ENCODE assay signal across 8 cellular contexts in the genomic region with DNA sequence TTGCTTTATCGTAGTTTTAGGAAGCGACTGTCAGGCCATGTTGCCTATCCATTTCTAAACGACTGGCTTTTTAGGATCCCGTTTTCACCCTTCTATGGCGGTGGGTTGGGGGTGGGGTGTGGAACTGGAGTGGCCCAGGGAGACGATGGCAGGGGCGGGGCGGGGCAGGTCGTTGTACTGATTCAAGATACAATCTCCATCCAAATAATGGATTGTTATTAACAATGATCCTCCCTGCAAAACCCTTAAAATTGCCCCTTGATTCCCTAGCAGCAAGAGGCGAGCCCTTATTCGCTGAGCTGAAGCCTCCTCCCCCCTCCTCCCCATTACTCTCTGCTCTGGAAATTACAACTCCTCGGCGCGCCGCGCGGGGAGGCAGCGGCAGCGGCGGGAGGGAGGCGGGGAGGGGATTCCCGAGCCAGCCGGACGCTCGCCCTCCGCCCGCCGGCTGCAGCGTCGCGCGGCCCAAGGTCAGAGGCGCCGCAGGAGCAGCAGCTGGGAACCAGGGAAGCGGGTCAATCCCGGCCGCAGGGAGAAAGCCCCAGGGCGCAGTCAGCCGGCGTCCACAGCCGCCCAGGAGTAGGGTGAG. TPM values are rescaled to one million over a fixed set of nuclear protein-coding genes. Genes with fewer than 3 reads are reported as not detected.
DNase-seq lines count a peak whose midpoint lies in the region; ATAC-seq and TF ChIP-seq lines count a peak whose summit lies in the region.

Gene TRIM67, plus strand, starts transcription at position 348 of the 589 bp plus-strand sequence. CDS start 912 bp downstream, outside the sequence.

- POLR2A ChIA-PET in Caco-2 (lab: Charles Lee), result no interaction called here

- peak; percentile 68 for ATAC-seq in left lobe of liver
- no peak for ATAC-seq in HG03565 (IDR thresholded peaks at IDR 0.05; ENCODE audit: unreplicated experiment)
- ATAC-seq in HG03520 (IDR thresholded peaks at IDR 0.05; ENCODE audit: unreplicated experiment), result no peak

- H3K27ac Mint-ChIP-seq in Caco-2 (ENCODE audit: unreplicated experiment), result no peak within 1 kb of the TSS

- peaks cover 7% of the 10 kb centered on the region for H3K4me1 Mint-ChIP-seq in Caco-2 (ENCODE audit: low read depth, unreplicated experiment)

- CTCF ChIA-PET in Caco-2 (lab: Charles Lee), result no interaction called here

- no peaks in the 10 kb centered on the region for H3K9me3 Mint-ChIP-seq in Caco-2 (ENCODE audit: unreplicated experiment)

- no peaks in the 10 kb centered on the region for H3K79me2 ChIP-seq in MM.1S (ENCODE audit: low read length)

- no peak within 1 kb of the TSS for H2AFZ ChIP-seq in MM.1S (ENCODE audit: low read length)

- WGBS in thymus, result 3% methylated on average over 41 of the region's 41 CpGs

- no peaks in the 10 kb centered on the region for H3K9me3 ChIP-seq in Caco-2
- H3K9me3 ChIP-seq in MM.1S (replicated peaks; ENCODE audit: insufficient read depth, low read length), result no peaks in the 10 kb centered on the region
- H3K9me3 ChIP-seq in thymus (ENCODE audit: control insufficient read depth), result no peaks in the 10 kb centered on the region

- H3K36me3 ChIP-seq in Caco-2 (ENCODE audit: control insufficient read depth, insufficient read depth, low read length) (no peaks in the 10 kb centered on the region), MM.1S (replicated peaks; ENCODE audit: insufficient read depth, low read length) (no peaks in the 10 kb centered on the region), thymus (ENCODE audit: control insufficient read depth, insufficient read depth) (no peaks in the 10 kb centered on the region)

- peak within 1 kb of the TSS; percentile 47; the same call in 1 of the 2 replicates for H3K4me2 ChIP-seq in MM.1S (ENCODE audit: low read depth, low read length)

- intact Hi-C loops in Caco-2 (cut with micrococcal nuclease; ENCODE audit: unreplicated experiment), result loop anchor here (5.0 kb wide), 1 partner anchor 50 kb away; no protein-coding TSS in a partner anchor

- no peaks in the 10 kb centered on the region for H3K4me1 ChIP-seq in Caco-2
- H3K4me1 ChIP-seq in MM.1S (ENCODE audit: low read length), result no peaks in the 10 kb centered on the region
- no peaks in the 10 kb centered on the region for H3K4me1 ChIP-seq in thymus (ENCODE audit: control insufficient read depth, insufficient read depth, low read length)

- no peaks in the 10 kb centered on the region for H3K27me3 Mint-ChIP-seq in Caco-2 (ENCODE audit: insufficient read depth, unreplicated experiment)

- TF ChIP-seq CTCF in Caco-2 (IDR thresholded peaks at IDR 0.05; ENCODE audit: insufficient read depth in 1 of 2, low read depth in 1 of 2, low read length in 1 of 2, severe bottlenecking in 1 of 2, unreplicated experiment in 1 of 2) (no peak), MM.1S (IDR thresholded peaks at IDR 0.05; ENCODE audit: low read length) (no peak)

- H4K20me1 ChIP-seq in MM.1S (ENCODE audit: insufficient read depth, low read length), result no peaks in the 10 kb centered on the region

- peak within 1 kb of the TSS; percentile 67 for H3K4me3 Mint-ChIP-seq in Caco-2 (ENCODE audit: unreplicated experiment)

- no peaks in the 10 kb centered on the region for H3K36me3 Mint-ChIP-seq in Caco-2 (ENCODE audit: insufficient read depth, unreplicated experiment)

- no TSS peak for BruUV-seq in Caco-2 (replicated peaks; lab: Mats Ljungman, UMichigan)

- no peaks in the 10 kb centered on the region for H3K27me3 ChIP-seq in Caco-2 (replicated peaks; ENCODE audit: control insufficient read depth, insufficient read depth, low read length)
- no peaks in the 10 kb centered on the region; the same call in 1 of the 2 replicates for H3K27me3 ChIP-seq in MM.1S (replicated peaks; ENCODE audit: insufficient read depth, low read length)
- peaks cover 56% of the 10 kb centered on the region for H3K27me3 ChIP-seq in thymus (ENCODE audit: control insufficient read depth, insufficient read depth)

- no peak within 1 kb of the TSS for H3K9ac ChIP-seq in MM.1S (ENCODE audit: low read length)

- H3K9me2 ChIP-seq in MM.1S (replicated peaks; ENCODE audit: insufficient read depth, low read length), result no peaks in the 10 kb centered on the region

- peak within 1 kb of the TSS; percentile 52 for H3K4me3 ChIP-seq in Caco-2 (ENCODE audit: low read depth, low read length)
- H3K4me3 ChIP-seq in MM.1S (ENCODE audit: low read length), result no peak within 1 kb of the TSS
- peak within 1 kb of the TSS; percentile 15 for H3K4me3 ChIP-seq in thymus (ENCODE audit: low read length)

- no peaks in the 10 kb centered on the region for H3F3A ChIP-seq in MM.1S (ENCODE audit: insufficient read depth, low read length)

- H3K27ac ChIP-seq in MM.1S (ENCODE audit: low read length) (no peak within 1 kb of the TSS), thymus (ENCODE audit: low read depth) (no peak within 1 kb of the TSS)

- peak; percentile 45 to 58 for DNase-seq in Caco-2
- no peak for DNase-seq in MM.1S
- peak; percentile 53 for DNase-seq in astrocyte of the hippocampus (ENCODE audit: low read depth, low spot score)
- DNase-seq in left lobe of liver (ENCODE audit: low spot score), result no peak
- DNase-seq in activated naive CD4-positive, alpha-beta T cell (lab: John Stamatoyannopoulos, UW), result no peak

RNA-seq across cellular contexts. Expression of gene TRIM67, which starts in this region (rescaled TPM):
- total RNA-seq in Caco-2 (2022) (0.54 and 0.58 TPM in 2 replicates), left lobe of liver (0.03 TPM)
- 0.05 TPM for polyA plus RNA-seq in thymus

Comparison
In these comparisons a context has a peak if more than half of its experiments do, and no peak if none do; other contexts are left out.
1. Peak in DNase-seq and H3K4me3 ChIP-seq in Caco-2; RNA of the gene not detected or under 1 TPM.
2. Peak in ATAC-seq in left lobe of liver; RNA of the gene not detected or under 1 TPM.